24 cellular contexts compared by ENCODE assay signal in the genomic region with DNA sequence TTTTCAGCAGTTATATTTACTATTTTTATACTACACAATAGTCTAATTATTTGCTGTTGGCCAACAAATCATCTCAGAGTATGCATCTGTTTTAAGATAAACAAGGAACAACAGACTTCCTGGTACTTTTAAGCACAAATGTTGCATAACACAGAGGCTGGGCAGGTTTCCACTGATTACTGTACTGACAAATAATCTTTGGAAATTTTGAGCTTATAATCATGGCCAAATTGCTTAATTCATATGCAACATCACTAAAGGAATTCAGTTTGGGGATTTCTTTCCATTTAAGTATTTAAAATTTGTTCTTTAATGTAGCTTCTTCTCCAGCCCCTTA.
DNase-seq lines count a peak whose midpoint lies in the region; ATAC-seq and TF ChIP-seq lines count a peak whose summit lies in the region.
"Had no signal": no experiment of that assay in that cellular context is flagged by ENCODE, and none has a peak within 500 bp of the region (broad histone marks: within the 10 kb centered on the region; RNA-seq: fewer than 3 reads in every experiment).

No MANE protein-coding gene starts in this region.

- TF ChIP-seq CTCF in body of pancreas (IDR thresholded peaks at IDR 0.05) (no peak), left ventricle myocardium inferior (IDR thresholded peaks at IDR 0.05; ENCODE audit: borderline replicate concordance) (no peak), mesothelial cell of epicardium (IDR thresholded peaks at IDR 0.05; ENCODE audit: unreplicated experiment) (no peak)

- peaks cover 7% of the 10 kb centered on the region for H3K9me3 Mint-ChIP-seq in mesothelial cell of epicardium

- H3K4me1 ChIP-seq in body of pancreas (no peaks in the 10 kb centered on the region), left ventricle myocardium inferior (no peaks in the 10 kb centered on the region)

- no peaks in the 10 kb centered on the region for H3K9me3 ChIP-seq in body of pancreas
- no peaks in the 10 kb centered on the region for H3K9me3 ChIP-seq in left ventricle myocardium inferior (replicated peaks)

- H3K27me3 ChIP-seq in body of pancreas (no peaks in the 10 kb centered on the region), left ventricle myocardium inferior (ENCODE audit: low read depth) (peaks cover 13% of the 10 kb centered on the region)

- intact Hi-C loops in body of pancreas (cut with DNase I), result no loop called here
- intact Hi-C loops in left ventricle myocardium inferior (cut with micrococcal nuclease), result no loop called here
- intact Hi-C loops in sciatic nerve (cut with DNase I), result no loop called here

- peaks cover 21% of the 10 kb centered on the region for H3K4me1 Mint-ChIP-seq in mesothelial cell of epicardium
- H3K4me1 Mint-ChIP-seq: activated CD4-positive, alpha-beta T cell treated with anti-CD3 and anti-CD28 coated beads, Interleukin-2, amount 10 ng/mL, durations not matched to agents 7 days and 5 days had no signal

- peaks cover 18% of the 10 kb centered on the region for H3K27me3 Mint-ChIP-seq in mesothelial cell of epicardium (ENCODE audit: low read depth)
- H3K27me3 Mint-ChIP-seq: activated CD4-positive, alpha-beta T cell treated with anti-CD3 and anti-CD28 coated beads, Interleukin-2, amount 10 ng/mL, durations not matched to agents 7 days and 5 days; CD4-positive, CD25-positive, alpha-beta regulatory T cell had no signal

- no peak overlapping the region for H3K4me3 ChIP-seq in body of pancreas
- peak overlapping the region; percentile 32 for H3K4me3 ChIP-seq in left ventricle myocardium inferior

- DNase-seq in GM04503 (ENCODE audit: low read depth) (peak; percentile 0), body of pancreas (peak in 2 of 4 donors; percentile 29 to 42), left ventricle myocardium inferior (no peak), sciatic nerve (ENCODE audit: low spot score) (no peak), iPS-NIHi7 (ENCODE audit: extremely low spot score) (no peak), HPDE6-E6E7 (ENCODE audit: extremely low spot score) (no peak), mesothelial cell of epicardium (ENCODE audit: low spot score in 2 of 2, unreplicated experiment in 2 of 2) (no peak)
- DNase-seq: activated CD4-positive, alpha-beta T cell treated with anti-CD3 and anti-CD28 coated beads, Interleukin-2, amount 10 ng/mL, durations not matched to agents 7 days and 5 days; activated CD8-positive, alpha-beta memory T cell treated with anti-CD3 and anti-CD28 coated beads, Interleukin-2, amount 50 U/mL, for 48 hours; activated effector memory CD4-positive, alpha-beta T cell treated with Interleukin-2 at 50 U/mL for 16 hours; amygdala; CD4-positive, CD25-positive, alpha-beta regulatory T cell; cerebellar nuclear complex; DMS53; effector memory CD4-positive, alpha-beta T cell; HFFc6; islet precursor cell; MV-4-11; NCI-H187; NCI-H510A; stimulated activated CD8-positive, alpha-beta memory T cell treated with anti-CD3 and anti-CD28 coated beads, Interleukin-4, amount 100 ng/mL, for 48 hours; T-helper 1 cell had no signal

- peak; percentile 52 for ATAC-seq in body of pancreas
- ATAC-seq in sciatic nerve, result peak; percentile 84
- no peak for ATAC-seq in GM18505 (IDR thresholded peaks at IDR 0.05; ENCODE audit: unreplicated experiment)

- H3K36me3 ChIP-seq in body of pancreas (replicated peaks in 1 of 2; ENCODE audit: insufficient read depth in 1 of 2, low read depth in 2 of 2) (no peaks in the 10 kb centered on the region), left ventricle myocardium inferior (no peaks in the 10 kb centered on the region)

- TF ChIP-seq POLR2A in body of pancreas (IDR thresholded peaks at IDR 0.05), result no peak
- no peak for TF ChIP-seq POLR2A in GM18505 (IDR thresholded peaks at IDR 0.05; ENCODE audit: borderline replicate concordance, extremely low read depth, insufficient read depth, insufficient read length)

- H3K27ac Mint-ChIP-seq in mesothelial cell of epicardium, result no peak overlapping the region
- H3K27ac Mint-ChIP-seq: activated CD4-positive, alpha-beta T cell treated with anti-CD3 and anti-CD28 coated beads, Interleukin-2, amount 10 ng/mL, durations not matched to agents 7 days and 5 days; CD4-positive, CD25-positive, alpha-beta regulatory T cell; HFFc6; progenitor cell of endocrine pancreas had no signal

- no peak overlapping the region for H3K4me3 Mint-ChIP-seq in mesothelial cell of epicardium
- H3K4me3 Mint-ChIP-seq: activated CD4-positive, alpha-beta T cell treated with anti-CD3 and anti-CD28 coated beads, Interleukin-2, amount 10 ng/mL, durations not matched to agents 7 days and 5 days; CD4-positive, CD25-positive, alpha-beta regulatory T cell; HFFc6 had no signal

- no peak overlapping the region for H3K27ac ChIP-seq in body of pancreas
- H3K27ac ChIP-seq in left ventricle myocardium inferior (replicated peaks), result peak overlapping the region; percentile 75

- H3K36me3 Mint-ChIP-seq in mesothelial cell of epicardium, result peaks cover 2% of the 10 kb centered on the region
- H3K36me3 Mint-ChIP-seq: CD4-positive, CD25-positive, alpha-beta regulatory T cell had no signal
